In genomic region chr10:124917939-124918830, GRCh38 we compare ENCODE assay signal across 8 cellular contexts. TPM values are rescaled to one million over a fixed set of nuclear protein-coding genes. Genes with fewer than 3 reads are reported as not detected.
DNase-seq lines count a peak whose midpoint lies in the region; ATAC-seq and TF ChIP-seq lines count a peak whose summit lies in the region.

No MANE protein-coding gene starts in this region.

- in situ Hi-C loops in HAP-1 (cut with MboI; ENCODE audit: low sequenced_read_pairs): no loop called here
- in situ Hi-C loops in GM13976 (cut with MboI; ENCODE audit: low sequenced_read_pairs, unreplicated experiment): no loop called here

- H3K9me3 ChIP-seq in HAP-1 (no peaks in the 10 kb centered on the region), iPS DF 6.9 (ENCODE audit: control insufficient read depth, insufficient read depth, low read length) (no peaks in the 10 kb centered on the region)

- H3K27me3 ChIP-seq in ACC112 (ENCODE audit: insufficient read depth, low read length) (no peaks in the 10 kb centered on the region), HAP-1 (ENCODE audit: low read depth) (no peaks in the 10 kb centered on the region), iPS DF 6.9 (ENCODE audit: control insufficient read depth, insufficient read depth, low read length) (no peaks in the 10 kb centered on the region)

- peaks cover 4 to 6% of the 10 kb centered on the region in 2 donors for H3K36me3 Mint-ChIP-seq in activated naive CD4-positive, alpha-beta T cell treated with anti-CD3 and anti-CD28 coated beads, Interleukin-2, amount 50 U/mL, for 72 hours
- H3K36me3 Mint-ChIP-seq in stimulated activated memory B cell treated with anti-CD40 and anti-IgM and Interleukin-4, amounts not matched to agents 10 μg/mL and 1 μg/mL and 100 μg/mL, for 72 hours: peaks cover 7% of the 10 kb centered on the region

- DNase-seq in HAP-1 (ENCODE audit: low spot score in 2 of 2): peak in 1 of 2 experiments; percentile 20
- no peak for DNase-seq in activated naive CD4-positive, alpha-beta T cell treated with anti-CD3 and anti-CD28 coated beads, Interleukin-2, amount 50 U/mL, for 72 hours (ENCODE audit: low spot score in 2 of 2)
- DNase-seq in iPS DF 6.9 (ENCODE audit: low read depth, low spot score): no peak
- DNase-seq in GM13976 (ENCODE audit: low spot score): no peak
- no peak for DNase-seq in NCI-H82 (lab: John Stamatoyannopoulos, UW)

- peaks cover 57% of the 10 kb centered on the region for H3K79me2 ChIP-seq in ACC112 (ENCODE audit: control insufficient read depth, insufficient read depth, low read length, unreplicated experiment)

- H3K36me3 ChIP-seq in ACC112 (ENCODE audit: insufficient read depth, low read length): no peaks in the 10 kb centered on the region
- no peaks in the 10 kb centered on the region; the same call in 1 of the 2 replicates for H3K36me3 ChIP-seq in HAP-1 (replicated peaks)
- no peaks in the 10 kb centered on the region for H3K36me3 ChIP-seq in iPS DF 6.9 (ENCODE audit: control insufficient read depth, insufficient read depth, low read length)

- H3K4me3 Mint-ChIP-seq in stimulated activated memory B cell treated with anti-CD40 and anti-IgM and Interleukin-4, amounts not matched to agents 10 μg/mL and 1 μg/mL and 100 μg/mL, for 72 hours: peak overlapping the region; percentile 96

- WGBS in iPS DF 6.9 (ENCODE audit: insufficient coverage, insufficient read length): no CpG with 5 or more reads among the region's 23 CpGs

- ATAC-seq in activated naive CD4-positive, alpha-beta T cell treated with anti-CD3 and anti-CD28 coated beads, Interleukin-2, amount 50 U/mL, for 72 hours: no peak
- no peak for ATAC-seq in stimulated activated memory B cell treated with anti-CD40 and anti-IgM and Interleukin-4, amounts not matched to agents 10 μg/mL and 1 μg/mL and 100 μg/mL, for 72 hours
- no peak for ATAC-seq in GM19351 (IDR thresholded peaks at IDR 0.05; ENCODE audit: unreplicated experiment)

- no peaks in the 10 kb centered on the region for H3K27me3 Mint-ChIP-seq in stimulated activated memory B cell treated with anti-CD40 and anti-IgM and Interleukin-4, amounts not matched to agents 10 μg/mL and 1 μg/mL and 100 μg/mL, for 72 hours

- TF ChIP-seq CTCF in GM13976 (IDR thresholded peaks at IDR 0.05; ENCODE audit: borderline replicate concordance, control extremely low read depth, extremely low read depth, insufficient read depth, missing control alignments): no peak

- peak overlapping the region; percentile 81 for H3K27ac ChIP-seq in ACC112 (ENCODE audit: low read depth, low read length)
- H3K27ac ChIP-seq in iPS DF 6.9 (ENCODE audit: low read length): no peak overlapping the region

- peak overlapping the region; percentile 92 to 98 for H3K27ac Mint-ChIP-seq in activated naive CD4-positive, alpha-beta T cell treated with anti-CD3 and anti-CD28 coated beads, Interleukin-2, amount 50 U/mL, for 72 hours
- H3K27ac Mint-ChIP-seq in stimulated activated memory B cell treated with anti-CD40 and anti-IgM and Interleukin-4, amounts not matched to agents 10 μg/mL and 1 μg/mL and 100 μg/mL, for 72 hours: peak overlapping the region; percentile 93

- H2AFZ ChIP-seq in ACC112 (ENCODE audit: low read length, unreplicated experiment): no peak overlapping the region

- H3K4me1 Mint-ChIP-seq in stimulated activated memory B cell treated with anti-CD40 and anti-IgM and Interleukin-4, amounts not matched to agents 10 μg/mL and 1 μg/mL and 100 μg/mL, for 72 hours: peaks cover 55% of the 10 kb centered on the region

- H3K4me3 ChIP-seq in ACC112 (ENCODE audit: low read depth, low read length) (peak overlapping the region; percentile 81), HAP-1 (peak overlapping the region; percentile 65), iPS DF 6.9 (ENCODE audit: low read length) (peak overlapping the region; percentile 100)

- no peaks in the 10 kb centered on the region for H3K9me3 Mint-ChIP-seq in activated naive CD4-positive, alpha-beta T cell treated with anti-CD3 and anti-CD28 coated beads, Interleukin-2, amount 50 U/mL, for 72 hours
- H3K9me3 Mint-ChIP-seq in stimulated activated memory B cell treated with anti-CD40 and anti-IgM and Interleukin-4, amounts not matched to agents 10 μg/mL and 1 μg/mL and 100 μg/mL, for 72 hours: no peaks in the 10 kb centered on the region

- peaks cover 27% of the 10 kb centered on the region for H3K4me1 ChIP-seq in ACC112 (ENCODE audit: control insufficient read depth, insufficient read depth, low read length, unreplicated experiment)
- H3K4me1 ChIP-seq in HAP-1: peaks cover 19% of the 10 kb centered on the region
- H3K4me1 ChIP-seq in iPS DF 6.9 (ENCODE audit: control insufficient read depth, insufficient read depth, low read length): no peaks in the 10 kb centered on the region

RNA-seq across cellular contexts. Expression of gene ZRANB1, which starts 23.7 kb away (rescaled TPM):
- total RNA-seq in activated naive CD4-positive, alpha-beta T cell treated with anti-CD3 and anti-CD28 coated beads, Interleukin-2, amount 50 U/mL, for 72 hours: 10 to 100 TPM; 10.4 to 12.3 TPM
